13 cellular contexts compared by ENCODE assay signal in genomic region chr17:18966831-18967624, GRCh38. TPM values are rescaled to one million over a fixed set of nuclear protein-coding genes. Genes with fewer than 3 reads are reported as not detected.
DNase-seq lines count a peak whose midpoint lies in the region; ATAC-seq lines count a peak whose summit lies in the region.
"Had no signal": no experiment of that assay in that cellular context is flagged by ENCODE, and none has a peak within 500 bp of the region (broad histone marks: within the 10 kb centered on the region; RNA-seq: fewer than 3 reads in every experiment).

No MANE protein-coding gene starts in this region.

- H3K14ac ChIP-seq in mesenchymal stem cell (ENCODE audit: low read length in 2 of 2) = no peak overlapping the region

- POLR2A ChIA-PET in naive thymus-derived CD8-positive, alpha-beta T cell (lab: Charles Lee) = interaction anchor here (0.7 kb wide), 1 partner anchor 36 kb away, joined by 6 read pairs; no protein-coding TSS in a partner anchor

- no peaks in the 10 kb centered on the region for H3K9me3 Mint-ChIP-seq in naive thymus-derived CD8-positive, alpha-beta T cell

- no peak overlapping the region for H3K18ac ChIP-seq in mesenchymal stem cell (ENCODE audit: low read depth in 1 of 2, low read length in 2 of 2)

- H3K4me3 Mint-ChIP-seq in naive thymus-derived CD8-positive, alpha-beta T cell = no peak overlapping the region

- no peak overlapping the region for H2BK120ac ChIP-seq in mesenchymal stem cell (ENCODE audit: low read depth, low read length)

- no peak for ATAC-seq in GM18519 (IDR thresholded peaks at IDR 0.05; ENCODE audit: low FRiP score, unreplicated experiment)
- ATAC-seq in naive thymus-derived CD8-positive, alpha-beta T cell = no peak
- ATAC-seq in GM19467 (IDR thresholded peaks at IDR 0.05; ENCODE audit: unreplicated experiment) = no peak

- no peaks in the 10 kb centered on the region for H3K27me3 ChIP-seq in mesenchymal stem cell (ENCODE audit: control insufficient read depth in 1 of 2, insufficient read depth in 1 of 2, low read length in 2 of 2)
- H3K27me3 ChIP-seq: ascending aorta, ovary had no signal

- no peak overlapping the region for H2BK12ac ChIP-seq in mesenchymal stem cell (ENCODE audit: low read length in 2 of 2)

- peak overlapping the region in 1 of 2 experiments; percentile 46 for H3K4ac ChIP-seq in mesenchymal stem cell (ENCODE audit: low read depth in 1 of 2, low read length in 2 of 2)

- H4K8ac ChIP-seq in mesenchymal stem cell (ENCODE audit: low read length) = peak overlapping the region; percentile 32

- H3K27ac Mint-ChIP-seq in naive thymus-derived CD8-positive, alpha-beta T cell = peak overlapping the region in 1 of 10 donors; percentile 8

- H3K79me1 ChIP-seq in mesenchymal stem cell (replicated peaks; ENCODE audit: low read length, poor library complexity, severe bottlenecking) = peaks cover 7% of the 10 kb centered on the region

- H2AFZ ChIP-seq in mesenchymal stem cell (ENCODE audit: low read depth, low read length) = no peak overlapping the region

- peaks cover 11 to 37% of the 10 kb centered on the region in 2 experiments for H3K36me3 ChIP-seq in mesenchymal stem cell (ENCODE audit: control insufficient read depth in 1 of 2, insufficient read depth in 2 of 2, low read depth in 1 of 2, low read length in 2 of 2)
- H3K36me3 ChIP-seq: ovary had no signal

- H2BK15ac ChIP-seq in mesenchymal stem cell (ENCODE audit: low read depth, poor library complexity, severe bottlenecking) = no peak overlapping the region

- H3K4me1 ChIP-seq in mesenchymal stem cell (ENCODE audit: control insufficient read depth, insufficient read depth, low read depth, low read length) = peaks cover 41% of the 10 kb centered on the region

- H3K9me3 ChIP-seq in mesenchymal stem cell (ENCODE audit: control insufficient read depth, low read length) = no peaks in the 10 kb centered on the region
- H3K9me3 ChIP-seq: ascending aorta, ovary had no signal

- H2AK5ac ChIP-seq in mesenchymal stem cell (ENCODE audit: low read length, severe bottlenecking) = peak overlapping the region; percentile 30

- WGBS in mesenchymal stem cell = 71% methylated on average over 18 of the region's 19 CpGs

- peak overlapping the region in 1 of 2 experiments; percentile 15 for H3K4me3 ChIP-seq in mesenchymal stem cell (ENCODE audit: insufficient read depth in 1 of 2, low read depth in 1 of 2, low read length in 2 of 2)
- H3K4me3 ChIP-seq: ascending aorta, ovary had no signal

- H4K91ac ChIP-seq in mesenchymal stem cell (ENCODE audit: low read length) = peak overlapping the region; percentile 28

- H3K23ac ChIP-seq in mesenchymal stem cell (ENCODE audit: low read length in 2 of 2) = no peak overlapping the region

- peak; percentile 88 for DNase-seq in DMS 273 (lab: John Stamatoyannopoulos, UW; ENCODE audit: unreplicated experiment)
- DNase-seq in NCI-H1105 (lab: John Stamatoyannopoulos, UW) = peak; percentile 18
- DNase-seq in dermis blood vessel endothelial cell = peak; percentile 34
- no peak for DNase-seq in mesenchymal stem cell
- no peak for DNase-seq in naive thymus-derived CD8-positive, alpha-beta T cell
- no peak for DNase-seq in NK-92 (lab: John Stamatoyannopoulos, UW; ENCODE audit: unreplicated experiment)
- DNase-seq: activated CD4-positive, alpha-beta T cell treated with anti-CD3 and anti-CD28 coated beads for 4 hours; GOT3; ovary had no signal

- no peak overlapping the region for H3K4me2 ChIP-seq in mesenchymal stem cell (ENCODE audit: low read length, poor library complexity, severe bottlenecking)

- H3K36me3 Mint-ChIP-seq in naive thymus-derived CD8-positive, alpha-beta T cell = no peaks in the 10 kb centered on the region

- H3K27me3 Mint-ChIP-seq in naive thymus-derived CD8-positive, alpha-beta T cell = no peaks in the 10 kb centered on the region

- peaks cover 0 to 9% (median 4%) of the 10 kb centered on the region in 4 donors for H3K4me1 Mint-ChIP-seq in naive thymus-derived CD8-positive, alpha-beta T cell

- no peak overlapping the region for H2BK5ac ChIP-seq in mesenchymal stem cell (ENCODE audit: low read depth, low read length, poor library complexity, severe bottlenecking)

- no peak overlapping the region for H3K27ac ChIP-seq in mesenchymal stem cell (ENCODE audit: low read length, poor library complexity, severe bottlenecking)
- H3K27ac ChIP-seq: HL-60, ovary had no signal

- no peak overlapping the region for H3K9ac ChIP-seq in mesenchymal stem cell (ENCODE audit: low read length)

RNA-seq across cellular contexts. Expression of gene SLC5A10, which starts 15.1 kb away (rescaled TPM):
- not detected in 2 replicates for total RNA-seq in dermis blood vessel endothelial cell
- 0.03 TPM for polyA plus RNA-seq in mesenchymal stem cell (2013, experiment 1 of 2)
- polyA plus RNA-seq in mesenchymal stem cell (2013, experiment 2 of 2) = not detected
- not detected for total RNA-seq in naive thymus-derived CD8-positive, alpha-beta T cell
- polyA plus RNA-seq in naive thymus-derived CD8-positive, alpha-beta T cell = under 1 TPM; 0.06 to 0.25 (median 0.09) TPM
- total RNA-seq: ascending aorta had no signal

RNA-seq across cellular contexts. Expression of gene FAM83G, which starts 37.5 kb away (rescaled TPM):
- 12.9 and 15.1 TPM in 2 replicates for total RNA-seq in dermis blood vessel endothelial cell
- 2.9 TPM for polyA plus RNA-seq in mesenchymal stem cell (2013, experiment 1 of 2)
- 2.8 TPM for polyA plus RNA-seq in mesenchymal stem cell (2013, experiment 2 of 2)
- 1 to 10 TPM; 7.2 to 8.9 TPM for total RNA-seq in naive thymus-derived CD8-positive, alpha-beta T cell
- polyA plus RNA-seq in naive thymus-derived CD8-positive, alpha-beta T cell = 1 to 10 TPM; 1.5 to 3.5 (median 1.9) TPM

Comparison
In these comparisons a context has a peak if more than half of its experiments do, and no peak if none do; other contexts are left out.
1. DNase-seq: peak in DMS 273 (single experiment), NCI-H1105 (single experiment) and dermis blood vessel endothelial cell (single experiment); none in mesenchymal stem cell (single experiment), naive thymus-derived CD8-positive, alpha-beta T cell (0 of 10) and NK-92 (single experiment).